11 cellular contexts compared by ENCODE assay signal in the genomic region with DNA sequence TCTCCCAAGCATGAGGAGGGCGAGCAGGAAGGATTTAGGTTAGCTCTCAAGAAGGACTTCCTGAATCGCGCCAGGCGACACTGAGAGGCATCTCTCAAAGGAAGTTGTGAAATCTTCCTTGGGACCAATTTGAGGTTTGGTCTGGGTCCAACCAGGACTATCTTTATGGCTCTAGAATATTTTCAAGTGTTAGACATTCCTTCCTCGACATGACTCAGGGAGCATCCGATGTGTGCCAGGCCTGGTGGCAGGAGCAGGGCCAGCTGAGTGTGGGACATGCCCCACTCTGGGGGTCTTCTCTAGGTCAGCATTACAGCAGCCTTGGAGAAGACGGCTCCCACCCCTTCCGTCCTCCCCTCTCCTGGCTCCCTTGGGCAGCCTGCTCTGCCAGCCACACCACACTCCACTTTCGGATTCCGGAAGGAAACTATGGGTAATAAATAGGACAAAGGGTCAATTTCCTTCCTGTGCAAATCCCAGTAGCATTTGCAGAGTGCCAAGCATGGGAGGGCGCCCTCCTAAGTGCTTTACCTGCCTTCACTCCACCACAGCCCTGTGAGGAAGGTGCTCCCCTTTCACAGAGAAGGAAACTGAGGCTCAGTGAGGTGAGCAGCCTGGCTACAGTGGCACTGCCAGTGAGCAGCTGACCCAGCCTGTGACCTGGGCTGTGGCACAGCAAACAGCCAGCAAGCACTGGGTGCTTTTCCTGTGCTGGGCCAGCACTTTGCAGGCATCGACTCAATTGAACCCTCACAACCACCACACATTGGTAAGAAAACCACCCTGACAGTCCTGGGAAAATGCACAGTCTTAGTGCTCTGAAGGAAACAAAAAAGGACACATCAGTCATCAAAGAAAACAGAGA. TPM values are rescaled to one million over a fixed set of nuclear protein-coding genes. Genes with fewer than 3 reads are reported as not detected.
DNase-seq lines count a peak whose midpoint lies in the region; ATAC-seq, FAIRE-seq and TF ChIP-seq lines count a peak whose summit lies in the region.
"Not testable (repeated sequence)": the region's sequence is repeated elsewhere in the genome, so short reads cannot be mapped to it uniquely, and the experiment has no call there.
"Had no signal": no experiment of that assay in that cellular context is flagged by ENCODE, and none has a peak within 500 bp of the region (broad histone marks: within the 10 kb centered on the region; RNA-seq: fewer than 3 reads in every experiment).

No MANE protein-coding gene starts in this region.

- peak overlapping the region; percentile 58 for H3K4me2 ChIP-seq in A549
- H3K4me2 ChIP-seq in SK-N-SH = not testable (repeated sequence)

- not testable (repeated sequence) for H3F3A ChIP-seq in SK-N-SH (replicated peaks; ENCODE audit: insufficient read depth)

- not testable (repeated sequence) for TF ChIP-seq RAD21 in A549 (conservative IDR thresholded peaks at IDR 0.05 in 1 of 2, IDR thresholded peaks at IDR 0.05 in 1 of 2); SK-N-SH (IDR thresholded peaks at IDR 0.05; ENCODE audit: low read length)

- peak overlapping the region; percentile 82 to 89 for H3K27ac ChIP-seq in A549
- H3K27ac ChIP-seq in SK-N-SH (ENCODE audit: low read depth in 2 of 2, low read length in 1 of 2); brain microvascular endothelial cell; psoas muscle: not testable (repeated sequence)

- intact Hi-C loops in psoas muscle (cut with DNase I) = not testable (repeated sequence)

- TF ChIP-seq POLR2A in A549 (IDR thresholded peaks at IDR 0.05; ENCODE audit: low read length) = not testable (repeated sequence)

- not testable (repeated sequence) for H3K36me3 ChIP-seq in MG63; SK-N-SH (replicated peaks in 1 of 2; ENCODE audit: control insufficient read depth in 1 of 2, insufficient read depth in 2 of 2, low read length in 1 of 2); brain microvascular endothelial cell (replicated peaks); psoas muscle (ENCODE audit: insufficient read depth in 1 of 2, low read depth in 1 of 2)

- not testable (repeated sequence) for H2AFZ ChIP-seq in SK-N-SH (ENCODE audit: low read depth)

- 11% methylated on average over 6 of the region's 12 CpGs for WGBS in A549 (ENCODE audit: missing lambda C conversion rate)
- WGBS in SK-N-SH (ENCODE audit: low lambda C conversion rate) = 7% methylated on average over 5 of the region's 12 CpGs
- WGBS in psoas muscle, 3 donors = 31 to 47% (median 43%) methylated on average over 3 to 6 of the region's 12 CpGs

- H3K4me3 ChIP-seq in A549; MG63; SK-N-SH (ENCODE audit: low read depth in 2 of 2, low read length in 1 of 2); brain microvascular endothelial cell (ENCODE audit: low read depth, low read length); foreskin fibroblast (ENCODE audit: low read depth in 1 of 2, low read length in 2 of 2); psoas muscle: not testable (repeated sequence)

- H3K9me3 ChIP-seq in A549, MG63, SK-N-SH, psoas muscle: not testable (repeated sequence)

- POLR2A ChIA-PET in A549 (lab: Yijun Ruan, JAX); SK-N-SH (lab: Yijun Ruan, JAX): not testable (repeated sequence)

- not testable (repeated sequence) for TF ChIP-seq CTCF in A549 (IDR thresholded peaks at IDR 0.05); SK-N-SH (IDR thresholded peaks at IDR 0.05); brain microvascular endothelial cell (IDR thresholded peaks at IDR 0.05; ENCODE audit: low read depth, low read length, missing control alignments); foreskin fibroblast (IDR thresholded peaks at IDR 0.05; ENCODE audit: low read depth, low read length); psoas muscle (IDR thresholded peaks at IDR 0.05)

- ATAC-seq in A549 (peak; percentile 54 to 72), psoas muscle (peak; percentile 61 to 72 (median 66))

- in situ Hi-C loops in brain microvascular endothelial cell (cut with HindIII; ENCODE audit: low pct_ligation_motif_present, low sequenced_read_pairs) = not testable (repeated sequence)

- not testable (repeated sequence) for H4K20me1 ChIP-seq in SK-N-SH (ENCODE audit: insufficient read depth)

- not testable (repeated sequence) for FAIRE-seq in A549 (lab: Jason Lieb, UNC)

- peak; percentile 31 to 43; a peak in 1 of 5 replicates for TF ChIP-seq EP300 in A549 (IDR thresholded peaks at IDR 0.05)
- TF ChIP-seq EP300 in SK-N-SH (IDR thresholded peaks at IDR 0.05; ENCODE audit: borderline replicate concordance in 1 of 2, low read depth in 1 of 2, low read length in 1 of 2) = not testable (repeated sequence)

- not testable (repeated sequence) for H3K9me2 ChIP-seq in SK-N-SH

- not testable (repeated sequence) for H3K9ac ChIP-seq in SK-N-SH

- not testable (repeated sequence) for H3K27me3 ChIP-seq in MG63; SK-N-SH (ENCODE audit: insufficient read depth); brain microvascular endothelial cell (replicated peaks); psoas muscle (ENCODE audit: insufficient read depth in 3 of 3, low read length in 2 of 3)

- H3K79me2 ChIP-seq in SK-N-SH (ENCODE audit: insufficient read depth) = not testable (repeated sequence)

- CTCF ChIA-PET in A549 (lab: Yijun Ruan, JAX); SK-N-SH (lab: Yijun Ruan, JAX): not testable (repeated sequence)

- peaks cover 63% of the 10 kb centered on the region for H3K4me1 ChIP-seq in A549
- not testable (repeated sequence) for H3K4me1 ChIP-seq in SK-N-SH (ENCODE audit: control insufficient read depth in 1 of 2, insufficient read depth in 2 of 2, low read depth in 1 of 2, low read length in 1 of 2); psoas muscle

- DNase-seq in A549 (ENCODE audit: low read depth in 1 of 2, low spot score in 1 of 2) (peak in 1 of 2 experiments; percentile 88), ELR (ENCODE audit: low read depth) (peak; percentile 95), MG63 (peak; percentile 81), brain microvascular endothelial cell (peak; percentile 75), foreskin fibroblast (peak; percentile 91 to 94), kidney tubule cell (ENCODE audit: low spot score) (peak; percentile 92), psoas muscle (peak; percentile 56 to 59)
- DNase-seq in SK-N-SH = not testable (repeated sequence)

TF ChIP-seq in A549, 52 proteins besides CTCF, POLR2A, EP300 and RAD21:
- TF ChIP-seq GATA3 (IDR thresholded peaks at IDR 0.05; ENCODE audit: borderline replicate concordance) (peak; percentile 41; the same call in 1 of the 2 replicates), CEBPB (IDR thresholded peaks at IDR 0.05) (peak; percentile 15 to 84; a peak in 2 of 4 replicates), FOSL2 (CRISPR knock-in tag; IDR thresholded peaks at IDR 0.05) (0 out of 2 replicates have a peak, but pooled peaks have one; percentile 32), JUN (IDR thresholded peaks at IDR 0.05) (peak; percentile 50 to 61; a peak in 3 of 5 replicates)
- TF ChIP-seq FOSL2 (IDR thresholded peaks at IDR 0.05) = not testable (repeated sequence)

TF ChIP-seq in SK-N-SH, 30 proteins besides CTCF, POLR2A, EP300 and RAD21:
- TF ChIP-seq JUND (IDR thresholded peaks at IDR 0.05) = 0 out of 2 replicates have a peak, but pooled peaks have one; percentile 15
- TF ChIP-seq NFIC (IDR thresholded peaks at IDR 0.05; ENCODE audit: borderline replicate concordance) = peak; percentile 35; the same call in 1 of the 2 replicates
- TF ChIP-seq TCF12 (IDR thresholded peaks at IDR 0.05) = peak; percentile 25; the same call in 1 of the 2 replicates

RNA-seq across cellular contexts. Expression of gene MPRIP, which starts 31.0 kb away (rescaled TPM):
- 147 and 200 TPM in 2 replicates for polyA plus RNA-seq in A549 (2011; rRNA removed)
- 170 and 183 TPM in 2 replicates for polyA plus RNA-seq in A549 (2012; cell fraction: cytosol; rRNA removed)
- 347 and 385 TPM in 2 replicates for polyA plus RNA-seq in A549 (2012; cell fraction: nucleus; rRNA removed)
- 192 to 240 TPM (median 228 TPM) in 3 replicates for polyA plus RNA-seq in A549 (2017; fragmentation: RNase III; extraction: RNeasy Plus Mini Kit Qiagen cat#74134 plus additional on column Dnase treatment)
- 215 and 250 TPM in 2 replicates for polyA minus RNA-seq in A549 (2011; rRNA and poly(A)+ RNA removed)
- 139 and 143 TPM in 2 replicates for total RNA-seq in MG63 (2014; rRNA removed; shearing (Covaris generic); ENCODE audit: low replicate concordance)
- polyA plus RNA-seq in SK-N-SH (2012; rRNA removed) = 64.4 and 69.8 TPM in 2 replicates
- polyA plus RNA-seq in SK-N-SH (2012; cell fraction: cytosol; rRNA removed) = 48.5 and 56.7 TPM in 2 replicates
- polyA plus RNA-seq in SK-N-SH (2012; cell fraction: nucleus; rRNA removed) = 85.3 and 87.9 TPM in 2 replicates
- 100 to 1,000 TPM; 228 to 322 (median 258) TPM for total RNA-seq in psoas muscle
- polyA plus RNA-seq in psoas muscle = 100 to 1,000 TPM; 142 to 270 (median 184) TPM

RNA-seq across cellular contexts. Expression of gene TNFRSF13B, which starts 39.4 kb away (rescaled TPM):
- polyA plus RNA-seq in A549 (2011; rRNA removed) = not detected in 2 replicates
- polyA plus RNA-seq in A549 (2012; cell fraction: cytosol; rRNA removed) = not detected in 2 replicates
- not detected in 2 replicates for polyA plus RNA-seq in A549 (2012; cell fraction: nucleus; rRNA removed)
- polyA plus RNA-seq in A549 (2017; fragmentation: RNase III; extraction: RNeasy Plus Mini Kit Qiagen cat#74134 plus additional on column Dnase treatment) = not detected in 3 replicates
- not detected in 2 replicates for polyA minus RNA-seq in A549 (2011; rRNA and poly(A)+ RNA removed)
- total RNA-seq in MG63 (2014; rRNA removed; shearing (Covaris generic); ENCODE audit: low replicate concordance) = not detected in 2 replicates
- not detected in 2 replicates for polyA plus RNA-seq in SK-N-SH (2012; rRNA removed)
- not detected in 2 replicates for polyA plus RNA-seq in SK-N-SH (2012; cell fraction: cytosol; rRNA removed)
- not detected in 2 replicates for polyA plus RNA-seq in SK-N-SH (2012; cell fraction: nucleus; rRNA removed)
- total RNA-seq in psoas muscle = not detected
- polyA plus RNA-seq in psoas muscle = not detected
- total RNA-seq: esophagus squamous epithelium, GM23338, skeletal muscle tissue had no signal
